Comparison of ENCODE assay signal across 16 cellular contexts in genomic region chr17:42946812-42947211, GRCh38. TPM values are rescaled to one million over a fixed set of nuclear protein-coding genes. Genes with fewer than 3 reads are reported as not detected.
A peak's percentile ranks its signal among the peaks of the same experiment; 100 is the strongest.
DNase-seq lines count a peak whose midpoint lies in the region; ATAC-seq and TF ChIP-seq lines count a peak whose summit lies in the region.
"Had no signal": no experiment of that assay in that cellular context is flagged by ENCODE, and none has a peak within 500 bp of the region (broad histone marks: within the 10 kb centered on the region; RNA-seq: fewer than 3 reads in every experiment).

No MANE protein-coding gene starts in this region.

- H3K9me3 Mint-ChIP-seq in activated T-cell treated with anti-CD3 and anti-CD28 coated beads, Interleukin-2, amount 50 U/mL, for 72 hours = no peaks in the 10 kb centered on the region
- H3K9me3 Mint-ChIP-seq in activated T-helper 1 cell treated with anti-CD3 and anti-CD28 coated beads, Interleukin-12 subunit alpha, Interleukin-12 subunit beta, Interleukin-2, Interleukin-4 antibody, amounts not matched to agents 30 ng/mL and 10 ng/mL and 1 ng/mL, durations not matched to agents 14 hours and 24 hours and 36 hours = no peaks in the 10 kb centered on the region
- H3K9me3 Mint-ChIP-seq: CD8-positive, alpha-beta memory T cell had no signal

- no peak overlapping the region for H2BK15ac ChIP-seq in neuronal stem cell (ENCODE audit: low read length)

- H4K8ac ChIP-seq in neuronal stem cell (ENCODE audit: low read depth, low read length) = no peak overlapping the region

- H3K18ac ChIP-seq in neuronal stem cell (ENCODE audit: low read length) = no peak overlapping the region

- H3K27ac ChIP-seq in prostate gland (peak overlapping the region; percentile 50 to 63), aorta (ENCODE audit: low read depth in 1 of 2, low read length in 2 of 2) (peak overlapping the region; percentile 67 to 77), neuronal stem cell (replicated peaks; ENCODE audit: low read length) (no peak overlapping the region)
- H3K27ac ChIP-seq: BLaER1 had no signal

- H3K4me1 ChIP-seq in prostate gland (replicated peaks) (peaks cover 13% of the 10 kb centered on the region), aorta (ENCODE audit: control insufficient read depth in 1 of 2, insufficient read depth in 2 of 2, low read length in 2 of 2) (peaks cover 3% of the 10 kb centered on the region in 2 donors), neuronal stem cell (ENCODE audit: control insufficient read depth in 2 of 2, insufficient read depth in 1 of 2, low read depth in 1 of 2, low read length in 2 of 2) (no peaks in the 10 kb centered on the region)
- H3K4me1 ChIP-seq: BLaER1 had no signal

- no peak overlapping the region for H2BK120ac ChIP-seq in neuronal stem cell (ENCODE audit: low read depth, low read length)

- TF ChIP-seq CTCF in prostate gland (IDR thresholded peaks at IDR 0.05) = no peak

- H3K4me3 Mint-ChIP-seq in activated T-cell treated with anti-CD3 and anti-CD28 coated beads, Interleukin-2, amount 50 U/mL, for 72 hours = no peak overlapping the region
- H3K4me3 Mint-ChIP-seq in activated T-helper 1 cell treated with anti-CD3 and anti-CD28 coated beads, Interleukin-12 subunit alpha, Interleukin-12 subunit beta, Interleukin-2, Interleukin-4 antibody, amounts not matched to agents 30 ng/mL and 10 ng/mL and 1 ng/mL, durations not matched to agents 14 hours and 24 hours and 36 hours = no peak overlapping the region
- H3K4me3 Mint-ChIP-seq: CD8-positive, alpha-beta memory T cell had no signal

- no peak overlapping the region for H3K4ac ChIP-seq in neuronal stem cell (ENCODE audit: low read length)

- H3K9ac ChIP-seq in neuronal stem cell (ENCODE audit: low read depth, low read length, poor library complexity) = no peak overlapping the region
- H3K9ac ChIP-seq: BLaER1 had no signal

- intact Hi-C loops in left colon (cut with DNase I, micrococcal nuclease) (no loop called here), prostate gland (cut with DNase I) (no loop called here), aorta (cut with DNase I) (no loop called here)
- intact Hi-C loops in activated T-helper 1 cell treated with anti-CD3 and anti-CD28 coated beads, Interleukin-12 subunit alpha, Interleukin-12 subunit beta, Interleukin-2, Interleukin-4 antibody, amounts not matched to agents 30 ng/mL and 10 ng/mL and 1 ng/mL, durations not matched to agents 14 hours and 24 hours and 36 hours (cut with micrococcal nuclease) = no loop called here

- H3K27ac Mint-ChIP-seq in activated T-cell treated with anti-CD3 and anti-CD28 coated beads, Interleukin-2, amount 50 U/mL, for 72 hours = peak overlapping the region; percentile 54
- H3K27ac Mint-ChIP-seq in activated T-helper 1 cell treated with anti-CD3 and anti-CD28 coated beads, Interleukin-12 subunit alpha, Interleukin-12 subunit beta, Interleukin-2, Interleukin-4 antibody, amounts not matched to agents 30 ng/mL and 10 ng/mL and 1 ng/mL, durations not matched to agents 14 hours and 24 hours and 36 hours = no peak overlapping the region

- H3K36me3 ChIP-seq in prostate gland = no peaks in the 10 kb centered on the region
- H3K36me3 ChIP-seq in aorta (ENCODE audit: control insufficient read depth in 1 of 2, insufficient read depth in 2 of 2, low read length in 1 of 2) = peaks cover 0 to 8% of the 10 kb centered on the region in 2 donors
- peaks cover 8 to 34% of the 10 kb centered on the region in 2 donors for H3K36me3 ChIP-seq in neuronal stem cell (replicated peaks in 1 of 2; ENCODE audit: control insufficient read depth in 2 of 2, insufficient read depth in 2 of 2, low read length in 2 of 2)

- no peak overlapping the region for H2AFZ ChIP-seq in neuronal stem cell (ENCODE audit: low read length)

- no peak overlapping the region for H4K91ac ChIP-seq in neuronal stem cell (ENCODE audit: low read depth, low read length, poor library complexity)

- no peak overlapping the region for H2BK12ac ChIP-seq in neuronal stem cell (ENCODE audit: low read length)

- H3K27me3 ChIP-seq in prostate gland (replicated peaks; ENCODE audit: insufficient read depth) = no peaks in the 10 kb centered on the region
- no peaks in the 10 kb centered on the region for H3K27me3 ChIP-seq in aorta (ENCODE audit: control insufficient read depth in 1 of 2, insufficient read depth in 2 of 2, low read length in 1 of 2)
- no peaks in the 10 kb centered on the region for H3K27me3 ChIP-seq in neuronal stem cell (ENCODE audit: control insufficient read depth in 3 of 3, insufficient read depth in 3 of 3, low read depth in 1 of 3, low read length in 3 of 3)
- H3K27me3 ChIP-seq: BLaER1 had no signal

- DNase-seq in activated T-cell treated with anti-CD3 and anti-CD28 coated beads, Interleukin-2, amount 50 U/mL, for 72 hours = no peak
- DNase-seq in activated T-cell treated with anti-CD3 and anti-CD28 coated beads, Interleukin-2, amount 50 U/mL, for 1 hour = no peak
- DNase-seq in left colon = no peak
- DNase-seq in prostate gland (ENCODE audit: low spot score) = no peak
- no peak for DNase-seq in aorta
- DNase-seq in activated T-helper 1 cell treated with anti-CD3 and anti-CD28 coated beads, Interleukin-12 subunit alpha, Interleukin-12 subunit beta, Interleukin-2, Interleukin-4 antibody, amounts not matched to agents 30 ng/mL and 10 ng/mL and 1 ng/mL, durations not matched to agents 14 hours and 24 hours and 36 hours (ENCODE audit: low spot score) = no peak
- no peak for DNase-seq in neuronal stem cell (ENCODE audit: low spot score)
- DNase-seq: 8988T; AML-193; CD8-positive, alpha-beta memory T cell; DMS53; GF-D8; HCEC 1CT had no signal

- TF ChIP-seq POLR2A in prostate gland (IDR thresholded peaks at IDR 0.05) = no peak

- no peaks in the 10 kb centered on the region for H3K79me1 ChIP-seq in neuronal stem cell (ENCODE audit: low read depth, low read length)

- no peaks in the 10 kb centered on the region for H3K27me3 Mint-ChIP-seq in activated T-cell treated with anti-CD3 and anti-CD28 coated beads, Interleukin-2, amount 50 U/mL, for 72 hours (ENCODE audit: low read depth)
- H3K27me3 Mint-ChIP-seq in activated T-helper 1 cell treated with anti-CD3 and anti-CD28 coated beads, Interleukin-12 subunit alpha, Interleukin-12 subunit beta, Interleukin-2, Interleukin-4 antibody, amounts not matched to agents 30 ng/mL and 10 ng/mL and 1 ng/mL, durations not matched to agents 14 hours and 24 hours and 36 hours (ENCODE audit: insufficient read depth) = no peaks in the 10 kb centered on the region

- H3K23ac ChIP-seq in neuronal stem cell (ENCODE audit: low read depth, low read length, poor library complexity) = no peak overlapping the region

- no peak overlapping the region for H3K14ac ChIP-seq in neuronal stem cell (ENCODE audit: low read length)

- 45% methylated on average over 1 of the region's 1 CpG for WGBS in prostate gland
- WGBS in aorta, 2 donors = 44 to 45% methylated on average over 1 of the region's 1 CpG
- WGBS in neuronal stem cell (ENCODE audit: extremely low coverage in 2 of 2, insufficient read length in 2 of 2, insufficient replicate concordance in 1 of 2), 2 donors = no CpG with 5 or more reads among the region's 1 CpG

- no peak for ATAC-seq in activated T-cell treated with anti-CD3 and anti-CD28 coated beads, Interleukin-2, amount 50 U/mL, for 72 hours (replicated peaks in 1 of 2)
- ATAC-seq in left colon (peak; percentile 30), aorta (ENCODE audit: low FRiP score) (no peak), HG02870 (IDR thresholded peaks at IDR 0.05; ENCODE audit: unreplicated experiment) (no peak)

- no peaks in the 10 kb centered on the region for H3K4me1 Mint-ChIP-seq in activated T-cell treated with anti-CD3 and anti-CD28 coated beads, Interleukin-2, amount 50 U/mL, for 72 hours (ENCODE audit: low read depth)
- H3K4me1 Mint-ChIP-seq in activated T-helper 1 cell treated with anti-CD3 and anti-CD28 coated beads, Interleukin-12 subunit alpha, Interleukin-12 subunit beta, Interleukin-2, Interleukin-4 antibody, amounts not matched to agents 30 ng/mL and 10 ng/mL and 1 ng/mL, durations not matched to agents 14 hours and 24 hours and 36 hours (ENCODE audit: low read depth) = no peaks in the 10 kb centered on the region
- H3K4me1 Mint-ChIP-seq: CD8-positive, alpha-beta memory T cell had no signal

- no peak overlapping the region for H2BK5ac ChIP-seq in neuronal stem cell (ENCODE audit: low read length)

- no peak overlapping the region for H3K4me3 ChIP-seq in prostate gland
- H3K4me3 ChIP-seq in aorta (ENCODE audit: low read length in 2 of 2) = no peak overlapping the region
- no peak overlapping the region for H3K4me3 ChIP-seq in neuronal stem cell (ENCODE audit: low read length in 2 of 2)
- H3K4me3 ChIP-seq: BLaER1 had no signal

- H3K9me3 ChIP-seq in prostate gland (no peaks in the 10 kb centered on the region), aorta (ENCODE audit: control insufficient read depth, low read length) (no peaks in the 10 kb centered on the region), neuronal stem cell (replicated peaks in 1 of 2; ENCODE audit: control insufficient read depth in 2 of 2, insufficient read depth in 1 of 2, low read depth in 1 of 2, low read length in 2 of 2) (no peaks in the 10 kb centered on the region)
- H3K9me3 ChIP-seq: BLaER1 had no signal

- H2AK5ac ChIP-seq in neuronal stem cell (ENCODE audit: low read depth, low read length) = no peak overlapping the region

- H3K36me3 Mint-ChIP-seq in activated T-cell treated with anti-CD3 and anti-CD28 coated beads, Interleukin-2, amount 50 U/mL, for 72 hours (ENCODE audit: insufficient read depth in 2 of 2) = peaks cover 3 to 5% of the 10 kb centered on the region in 2 donors
- H3K36me3 Mint-ChIP-seq in activated T-helper 1 cell treated with anti-CD3 and anti-CD28 coated beads, Interleukin-12 subunit alpha, Interleukin-12 subunit beta, Interleukin-2, Interleukin-4 antibody, amounts not matched to agents 30 ng/mL and 10 ng/mL and 1 ng/mL, durations not matched to agents 14 hours and 24 hours and 36 hours (ENCODE audit: low read depth) = peaks cover 25% of the 10 kb centered on the region

- H3K4me2 ChIP-seq in neuronal stem cell (ENCODE audit: insufficient read depth, low read length, poor library complexity, severe bottlenecking) = no peak overlapping the region
- H3K4me2 ChIP-seq: BLaER1 had no signal

RNA-seq across cellular contexts. Expression of gene AARSD1, which starts 17.4 kb away (rescaled TPM):
- 10 to 100 TPM; 50.7 to 52.2 TPM for total RNA-seq in activated T-cell treated with anti-CD3 and anti-CD28 coated beads, Interleukin-2, amount 50 U/mL, for 72 hours
- total RNA-seq in left colon (10 to 100 TPM; 17.6 to 24.1 TPM), prostate gland (10 to 100 TPM; 34.2 to 48.4 TPM), aorta (10 to 100 TPM; 38.2 to 39.0 TPM)
- polyA plus RNA-seq in aorta = 10 to 100 TPM; 30.2 to 87.0 TPM
- total RNA-seq in activated T-helper 1 cell treated with anti-CD3 and anti-CD28 coated beads, Interleukin-12 subunit alpha, Interleukin-12 subunit beta, Interleukin-2, Interleukin-4 antibody, amounts not matched to agents 30 ng/mL and 10 ng/mL and 1 ng/mL, durations not matched to agents 14 hours and 24 hours and 36 hours = 78.2 and 85.5 TPM in 2 replicates
- polyA plus RNA-seq in neuronal stem cell (2013, experiment 1 of 2) = 43.5 TPM
- 42.9 TPM for polyA plus RNA-seq in neuronal stem cell (2013, experiment 2 of 2)

RNA-seq across cellular contexts. Expression of gene PTGES3L, which starts 33.1 kb away (rescaled TPM):
- total RNA-seq in activated T-cell treated with anti-CD3 and anti-CD28 coated beads, Interleukin-2, amount 50 U/mL, for 72 hours = under 1 TPM; 0.36 to 0.95 TPM
- 1 to 10 TPM; 3.2 to 3.6 TPM for total RNA-seq in left colon
- 1 to 10 TPM; 3.4 to 3.9 TPM for total RNA-seq in prostate gland
- total RNA-seq in aorta = 1 to 10 TPM; 2.5 to 6.6 TPM
- 1 to 10 TPM; 3.2 to 5.5 TPM for polyA plus RNA-seq in aorta
- total RNA-seq in activated T-helper 1 cell treated with anti-CD3 and anti-CD28 coated beads, Interleukin-12 subunit alpha, Interleukin-12 subunit beta, Interleukin-2, Interleukin-4 antibody, amounts not matched to agents 30 ng/mL and 10 ng/mL and 1 ng/mL, durations not matched to agents 14 hours and 24 hours and 36 hours = 1.0 and 1.6 TPM in 2 replicates
- 2.3 TPM for polyA plus RNA-seq in neuronal stem cell (2013, experiment 1 of 2)
- 2.1 TPM for polyA plus RNA-seq in neuronal stem cell (2013, experiment 2 of 2)
- polyA plus RNA-seq: CD8-positive, alpha-beta memory T cell had no signal

RNA-seq across cellular contexts. Expression of gene RUNDC1, which starts 33.6 kb away (rescaled TPM):
- total RNA-seq in activated T-cell treated with anti-CD3 and anti-CD28 coated beads, Interleukin-2, amount 50 U/mL, for 72 hours = 10 to 100 TPM in 1 of 2 donors, 1 to 10 TPM in 1; 10.0 to 11.5 TPM
- total RNA-seq in left colon (10 to 100 TPM; 24.2 to 25.2 TPM), prostate gland (10 to 100 TPM; 26.7 to 28.5 TPM), aorta (10 to 100 TPM; 10.6 to 16.0 TPM)
- polyA plus RNA-seq in aorta = 1 to 10 TPM; 2.4 to 7.3 TPM
- total RNA-seq in activated T-helper 1 cell treated with anti-CD3 and anti-CD28 coated beads, Interleukin-12 subunit alpha, Interleukin-12 subunit beta, Interleukin-2, Interleukin-4 antibody, amounts not matched to agents 30 ng/mL and 10 ng/mL and 1 ng/mL, durations not matched to agents 14 hours and 24 hours and 36 hours = 16.9 and 18.8 TPM in 2 replicates
- polyA plus RNA-seq in neuronal stem cell (2013, experiment 1 of 2) = 7.7 TPM
- 7.3 TPM for polyA plus RNA-seq in neuronal stem cell (2013, experiment 2 of 2)

RNA-seq across cellular contexts. Expression of gene G6PC1, which starts 46.2 kb away (rescaled TPM):
- not detected for total RNA-seq in activated T-cell treated with anti-CD3 and anti-CD28 coated beads, Interleukin-2, amount 50 U/mL, for 72 hours
- total RNA-seq in left colon = under 1 TPM in 1 of 2 donors, not detected in 1; 0.50 TPM
- not detected for total RNA-seq in prostate gland
- not detected for total RNA-seq in aorta
- 1 to 10 TPM in 1 of 2 donors, not detected in 1; 3.0 TPM for polyA plus RNA-seq in aorta
- not detected in 2 replicates for total RNA-seq in activated T-helper 1 cell treated with anti-CD3 and anti-CD28 coated beads, Interleukin-12 subunit alpha, Interleukin-12 subunit beta, Interleukin-2, Interleukin-4 antibody, amounts not matched to agents 30 ng/mL and 10 ng/mL and 1 ng/mL, durations not matched to agents 14 hours and 24 hours and 36 hours
- polyA plus RNA-seq in neuronal stem cell (2013, experiment 1 of 2) = not detected
- not detected for polyA plus RNA-seq in neuronal stem cell (2013, experiment 2 of 2)
- total RNA-seq: CD8-positive, alpha-beta memory T cell; H4 had no signal
- polyA plus RNA-seq: CD8-positive, alpha-beta memory T cell had no signal

RNA-seq across cellular contexts. Expression of gene RPL27, which starts 51.4 kb away (rescaled TPM):
- total RNA-seq in activated T-cell treated with anti-CD3 and anti-CD28 coated beads, Interleukin-2, amount 50 U/mL, for 72 hours = 1,000 to 10,000 TPM; 1,142 to 1,191 TPM
- total RNA-seq in left colon (100 to 1,000 TPM; 605 to 650 TPM), prostate gland (1,000 to 10,000 TPM in 1 of 2 donors, 100 to 1,000 TPM in 1; 571 to 1,082 TPM), aorta (100 to 1,000 TPM; 723 to 755 TPM)
- 1,000 to 10,000 TPM; 3,011 to 6,939 TPM for polyA plus RNA-seq in aorta
- 1,049 and 1,126 TPM in 2 replicates for total RNA-seq in activated T-helper 1 cell treated with anti-CD3 and anti-CD28 coated beads, Interleukin-12 subunit alpha, Interleukin-12 subunit beta, Interleukin-2, Interleukin-4 antibody, amounts not matched to agents 30 ng/mL and 10 ng/mL and 1 ng/mL, durations not matched to agents 14 hours and 24 hours and 36 hours
- polyA plus RNA-seq in neuronal stem cell (2013, experiment 1 of 2) = 5,619 TPM
- polyA plus RNA-seq in neuronal stem cell (2013, experiment 2 of 2) = 5,702 TPM
